In genomic region chr5:153626836-153627235, GRCh38 we compare ENCODE assay signal across 1 cellular context.
TF ChIP-seq lines count a peak whose summit lies in the region.

No MANE protein-coding gene starts in this region.

TF ChIP-seq in WTC11, 78 proteins besides CTCF, POLR2A, EP300 and RAD21 (continued from another document):
- TF ChIP-seq PRDM15 (CRISPR knock-in tag; IDR thresholded peaks at IDR 0.05): no peak
- TF ChIP-seq ZNF281 (CRISPR knock-in tag; IDR thresholded peaks at IDR 0.05): no peak
- TF ChIP-seq ZNF532 (CRISPR knock-in tag; IDR thresholded peaks at IDR 0.05; ENCODE audit: borderline replicate concordance): no peak
- no peak for TF ChIP-seq E2F4 (CRISPR knock-in tag; IDR thresholded peaks at IDR 0.05; ENCODE audit: borderline replicate concordance, low read depth)
- TF ChIP-seq JUN (CRISPR knock-in tag; IDR thresholded peaks at IDR 0.05): no peak
- no peak for TF ChIP-seq GRHL2 (CRISPR knock-in tag; IDR thresholded peaks at IDR 0.05; ENCODE audit: insufficient replicate concordance, severe bottlenecking)
- no peak for TF ChIP-seq MXD4 (CRISPR knock-in tag; IDR thresholded peaks at IDR 0.05; ENCODE audit: borderline replicate concordance)
